9 cellular contexts compared by ENCODE assay signal in the genomic region with DNA sequence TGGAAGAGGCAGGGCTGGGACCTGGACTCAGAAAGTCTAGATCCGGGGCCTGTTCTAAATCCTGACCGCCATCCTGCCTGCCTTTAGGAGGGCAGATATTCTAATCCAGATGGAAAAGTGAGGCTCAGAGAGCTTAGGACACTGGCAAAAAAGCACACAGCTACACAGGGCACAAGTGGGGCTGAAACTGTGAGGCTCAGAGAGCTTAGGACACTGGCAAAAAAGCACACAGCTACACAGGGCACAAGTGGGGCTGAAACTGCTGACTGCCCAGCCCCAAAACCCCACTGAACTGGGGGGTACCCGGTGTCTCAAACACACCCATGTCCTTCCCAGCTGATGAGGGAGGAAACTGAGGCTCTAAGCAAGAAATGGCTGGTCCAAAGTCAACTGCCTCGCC. TPM values are rescaled to one million over a fixed set of nuclear protein-coding genes. Genes with fewer than 3 reads are reported as not detected.
DNase-seq lines count a peak whose midpoint lies in the region; ATAC-seq, FAIRE-seq and TF ChIP-seq lines count a peak whose summit lies in the region.
"Had no signal": no experiment of that assay in that cellular context is flagged by ENCODE, and none has a peak within 500 bp of the region (broad histone marks: within the 10 kb centered on the region; RNA-seq: fewer than 3 reads in every experiment).

No MANE protein-coding gene starts in this region.

- H3K27me3 Mint-ChIP-seq in stimulated activated memory B cell treated with anti-CD40 and anti-IgM and Interleukin-4, amounts not matched to agents 10 μg/mL and 1 μg/mL and 100 μg/mL, for 72 hours, result no peaks in the 10 kb centered on the region

- H2AK5ac ChIP-seq in H1 (ENCODE audit: low read depth, low read length), result 0 out of 2 replicates have a peak overlapping the region, but pooled peaks have one; percentile 91

- no peak overlapping the region for H3K4me3 Mint-ChIP-seq in stimulated activated memory B cell treated with anti-CD40 and anti-IgM and Interleukin-4, amounts not matched to agents 10 μg/mL and 1 μg/mL and 100 μg/mL, for 72 hours

- TF ChIP-seq CTCF in AG09309 (IDR thresholded peaks at IDR 0.05; ENCODE audit: control insufficient read depth, insufficient read depth, low read depth, low read length, missing control alignments) (no peak), H1 (IDR thresholded peaks at IDR 0.05; ENCODE audit: control extremely low read depth in 1 of 3, insufficient read depth in 1 of 3, low read depth in 1 of 3, low read length in 3 of 3) (no peak), neural cell (IDR thresholded peaks at IDR 0.05; ENCODE audit: poor library complexity, severe bottlenecking) (no peak), GM10266 (IDR thresholded peaks at IDR 0.05; ENCODE audit: control insufficient read depth, insufficient read depth, low read depth, missing control alignments) (no peak)

- DNase-seq in AG09309 (ENCODE audit: low read depth) (no peak), Karpas-422 (no peak), H1 (ENCODE audit: low read depth in 1 of 2, low spot score in 2 of 2) (no peak), KG1 (lab: John Stamatoyannopoulos, UW) (no peak), GM10266 (ENCODE audit: extremely low spot score) (no peak)
- DNase-seq: DMS79 had no signal

- no peak overlapping the region for H3K4ac ChIP-seq in H1 (replicated peaks; ENCODE audit: insufficient read length, low read depth, low read length)

- no peak overlapping the region for H3K18ac ChIP-seq in H1 (ENCODE audit: extremely low read depth, low read length)

- no peak overlapping the region for H4K5ac ChIP-seq in H1 (ENCODE audit: insufficient read length, low read depth, low read length)

- no peak overlapping the region for H2BK20ac ChIP-seq in H1 (ENCODE audit: low read length)

- 0 out of 2 replicates have a peak overlapping the region, but pooled peaks have one; percentile 29 for H2BK15ac ChIP-seq in H1 (ENCODE audit: low read length)

- peaks cover 19% of the 10 kb centered on the region for H3K79me1 ChIP-seq in H1 (ENCODE audit: low read depth, low read length)

- no peaks in the 10 kb centered on the region for H3K9me2 ChIP-seq in Karpas-422 (replicated peaks; ENCODE audit: insufficient read depth, low read length)
- H3K9me2 ChIP-seq in neural cell (ENCODE audit: insufficient read depth, low read length), result no peaks in the 10 kb centered on the region

- H3K4me2 ChIP-seq in Karpas-422 (ENCODE audit: low read depth, low read length, poor library complexity, severe bottlenecking), result peak overlapping the region; percentile 75
- peak overlapping the region; percentile 90 to 92 for H3K4me2 ChIP-seq in H1 (ENCODE audit: insufficient read depth in 1 of 2, low read depth in 2 of 2, low read length in 2 of 2)
- H3K4me2 ChIP-seq in neural cell (ENCODE audit: low read length), result peak overlapping the region; percentile 81

- H4K20me1 ChIP-seq in Karpas-422 (ENCODE audit: insufficient read depth, low read depth, low read length) (no peaks in the 10 kb centered on the region), H1 (replicated peaks in 1 of 2; ENCODE audit: control insufficient read depth in 1 of 2, insufficient read depth in 2 of 2, low read length in 2 of 2) (peaks cover 1 to 3% of the 10 kb centered on the region in 2 experiments), neural cell (ENCODE audit: insufficient read depth) (no peaks in the 10 kb centered on the region)

- TF ChIP-seq EP300 in H1 (IDR thresholded peaks at IDR 0.05; ENCODE audit: borderline replicate concordance in 1 of 2, low read depth in 2 of 2, low read length in 2 of 2), result no peak
- no peak for TF ChIP-seq EP300 in neural cell (conservative IDR thresholded peaks at IDR 0.05; ENCODE audit: poor library complexity, severe bottlenecking)

- no peak for TF ChIP-seq POLR2A in H1 (IDR thresholded peaks at IDR 0.05; ENCODE audit: control extremely low read depth in 1 of 2, low read depth in 2 of 2, low read length in 2 of 2)

- POLR2A ChIA-PET in H1 (lab: Charles Lee; ENCODE audit: partially characterized antibody), result interaction anchor here (0.7 to 6.2 kb wide), 7 partner anchors 9 to 185 kb away, joined by 3 to 76 read pairs (median 15); a partner anchor contains a TSS

- H2BK120ac ChIP-seq in H1 (replicated peaks; ENCODE audit: low read depth, low read length), result no peak overlapping the region

- H3K27me3 ChIP-seq in Karpas-422 (ENCODE audit: low read length) (no peaks in the 10 kb centered on the region), H1 (replicated peaks in 1 of 4; ENCODE audit: control insufficient read depth in 3 of 4, extremely low read depth in 1 of 4, insufficient read depth in 3 of 4, low read length in 3 of 4) (no peaks in the 10 kb centered on the region), neural cell (ENCODE audit: insufficient read depth, low read depth, low read length) (no peaks in the 10 kb centered on the region)

- H3K9me3 ChIP-seq in Karpas-422 (ENCODE audit: low read length) (no peaks in the 10 kb centered on the region), H1 (ENCODE audit: insufficient read depth in 2 of 2, low read depth in 1 of 2, low read length in 1 of 2) (no peaks in the 10 kb centered on the region), neural cell (ENCODE audit: low read length) (no peaks in the 10 kb centered on the region)

- no peak overlapping the region for H3K56ac ChIP-seq in H1 (replicated peaks; ENCODE audit: insufficient read length, low read depth, low read length)

- H2AFZ ChIP-seq in Karpas-422 (ENCODE audit: low read length), result no peak overlapping the region
- no peak overlapping the region for H2AFZ ChIP-seq in H1 (ENCODE audit: low read length)
- no peak overlapping the region for H2AFZ ChIP-seq in neural cell (ENCODE audit: low read depth, low read length)

- peak overlapping the region; percentile 86; the same call in 1 of the 2 replicates for H3K27ac ChIP-seq in Karpas-422 (ENCODE audit: low read length)
- H3K27ac ChIP-seq in H1 (ENCODE audit: low read depth, low read length), result 0 out of 2 replicates have a peak overlapping the region, but pooled peaks have one; percentile 93
- H3K27ac ChIP-seq in neural cell (ENCODE audit: low read length), result peak overlapping the region; percentile 93

- H3K9me3 Mint-ChIP-seq in stimulated activated memory B cell treated with anti-CD40 and anti-IgM and Interleukin-4, amounts not matched to agents 10 μg/mL and 1 μg/mL and 100 μg/mL, for 72 hours, result no peaks in the 10 kb centered on the region

- H3K4me3 ChIP-seq in AG09309 (ENCODE audit: control insufficient read depth, low read depth, low read length) (peak overlapping the region; percentile 96), Karpas-422 (ENCODE audit: low read length) (peak overlapping the region; percentile 84), H1 (ENCODE audit: extremely low read depth in 1 of 4, insufficient read depth in 2 of 4, low read depth in 3 of 4, low read length in 4 of 4) (peak overlapping the region; percentile 90 to 95 (median 92); a peak in 7 of 8 replicates), neural cell (ENCODE audit: low read length) (peak overlapping the region; percentile 75)

- no peak for FAIRE-seq in H1 (lab: Jason Lieb, UNC)

- no peak overlapping the region for H3K27ac Mint-ChIP-seq in stimulated activated memory B cell treated with anti-CD40 and anti-IgM and Interleukin-4, amounts not matched to agents 10 μg/mL and 1 μg/mL and 100 μg/mL, for 72 hours

- H3K4me1 Mint-ChIP-seq in stimulated activated memory B cell treated with anti-CD40 and anti-IgM and Interleukin-4, amounts not matched to agents 10 μg/mL and 1 μg/mL and 100 μg/mL, for 72 hours, result peaks cover 45% of the 10 kb centered on the region

- H3K23me2 ChIP-seq in H1 (ENCODE audit: low read depth, low read length), result peaks cover 18% of the 10 kb centered on the region

- peak overlapping the region; percentile 100; the same call in 1 of the 2 replicates for H2BK5ac ChIP-seq in H1 (ENCODE audit: low read depth, low read length)

- H3K4me1 ChIP-seq in Karpas-422 (ENCODE audit: low read length) (peaks cover 35% of the 10 kb centered on the region), H1 (replicated peaks in 1 of 4; ENCODE audit: control insufficient read depth in 3 of 4, insufficient read depth in 4 of 4, low read length in 3 of 4) (peaks cover 0 to 13% (median 9%) of the 10 kb centered on the region in 4 experiments; a peak in 6 of 7 replicates)

- H3K9ac ChIP-seq in Karpas-422 (ENCODE audit: low read length) (peak overlapping the region; percentile 97), H1 (replicated peaks in 1 of 4; ENCODE audit: extremely low read depth in 1 of 4, low read depth in 3 of 4, low read length in 3 of 4) (peak overlapping the region in 2 of 4 experiments; percentile 90 to 97; a peak in 3 of 7 replicates), neural cell (ENCODE audit: low read length) (peak overlapping the region; percentile 97)

- H3F3A ChIP-seq in neural cell (ENCODE audit: insufficient read depth, low read length, poor library complexity, severe bottlenecking), result no peaks in the 10 kb centered on the region

- no peak for ATAC-seq in stimulated activated memory B cell treated with anti-CD40 and anti-IgM and Interleukin-4, amounts not matched to agents 10 μg/mL and 1 μg/mL and 100 μg/mL, for 72 hours
- no peak for ATAC-seq in GM19328 (IDR thresholded peaks at IDR 0.05; ENCODE audit: unreplicated experiment)

- no peak overlapping the region for H4K8ac ChIP-seq in H1 (ENCODE audit: extremely low read depth, insufficient read depth, low read length)

- CTCF ChIA-PET in H1 (lab: Charles Lee; ENCODE audit: partially characterized antibody), result interaction anchor here (0.8 to 1.8 kb wide), 3 partner anchors 12 to 30 kb away, joined by 3 to 6 read pairs (median 3); no protein-coding TSS in a partner anchor

- TF ChIP-seq RAD21 in H1 (IDR thresholded peaks at IDR 0.05 in 1 of 2, conservative IDR thresholded peaks at IDR 0.05 in 1 of 2; ENCODE audit: low read depth in 2 of 2, low read length in 2 of 2) (no peak), neural cell (conservative IDR thresholded peaks at IDR 0.05) (no peak)

- H3K23ac ChIP-seq in H1 (ENCODE audit: insufficient read length), result no peak overlapping the region

- 87% methylated on average over 4 of the region's 4 CpGs; no CpG with 5 or more reads in 1 of the 2 experiments for WGBS in H1 (ENCODE audit: extremely low coverage in 1 of 2, insufficient coverage in 1 of 2, insufficient read length in 1 of 2, insufficient replicate concordance in 2 of 2, low coverage in 1 of 2, low lambda C conversion rate in 2 of 2, missing lambda C conversion rate in 1 of 2), 2 experiments

- peak overlapping the region; percentile 20 for H4K91ac ChIP-seq in H1 (replicated peaks; ENCODE audit: insufficient read length, low read length)

- H3K14ac ChIP-seq in H1 (ENCODE audit: insufficient read length), result no peak overlapping the region

- H3K36me3 ChIP-seq in Karpas-422 (ENCODE audit: insufficient read depth, low read length) (0 out of 2 replicates have a peak, but pooled peaks cover 7% of the 10 kb centered on the region), H1 (ENCODE audit: control insufficient read depth in 2 of 4, insufficient read depth in 4 of 4, low read length in 3 of 4) (peaks cover under 1 to 10% (median 5%) of the 10 kb centered on the region in 4 experiments; a peak in 5 of 8 replicates), neural cell (ENCODE audit: insufficient read depth, low read length) (no peaks in the 10 kb centered on the region)

- H3K36me3 Mint-ChIP-seq in stimulated activated memory B cell treated with anti-CD40 and anti-IgM and Interleukin-4, amounts not matched to agents 10 μg/mL and 1 μg/mL and 100 μg/mL, for 72 hours, result peaks cover 15% of the 10 kb centered on the region

- H3K79me2 ChIP-seq in Karpas-422 (ENCODE audit: low read length) (peaks cover 30% of the 10 kb centered on the region), H1 (ENCODE audit: control insufficient read depth in 1 of 2, insufficient read depth in 2 of 2, low read length in 2 of 2) (peaks cover 0 to 30% of the 10 kb centered on the region in 2 experiments; a peak in 2 of 4 replicates), neural cell (replicated peaks; ENCODE audit: insufficient read depth, low read length) (peaks cover 14% of the 10 kb centered on the region)

- H2BK12ac ChIP-seq in H1 (ENCODE audit: low read depth, low read length), result 0 out of 2 replicates have a peak overlapping the region, but pooled peaks have one; percentile 17

RNA-seq across cellular contexts. Expression of a gene that starts 2.0 kb away (rescaled TPM):
- 8.2 and 8.9 TPM in 2 replicates for total RNA-seq in Karpas-422 (2014; rRNA removed; shearing (Covaris generic); ENCODE audit: low replicate concordance)
- total RNA-seq in H1 (2021; fragmentation: NEBNext Ultra II Directional; extraction: Animal tissue kit (Norgen Biotek cat#: 25700)), result 45.9 and 46.7 TPM in 2 replicates
- polyA plus RNA-seq in H1 (2011; rRNA removed) (40.7 and 73.3 TPM in 2 replicates), neural cell (4.8 and 7.4 TPM in 2 replicates)
- 38.3 TPM for polyA plus RNA-seq in H1 (2011; cell fraction: cytosol; rRNA removed)
- 48.5 TPM for polyA plus RNA-seq in H1 (2011; cell fraction: nucleus; rRNA removed)
- 33.7 to 44.3 TPM (median 42.7 TPM) in 4 replicates for polyA plus RNA-seq in H1 (2012, experiment 1 of 2)
- polyA plus RNA-seq in H1 (2012, experiment 2 of 2), result 47.7 TPM
- polyA plus RNA-seq in H1 (2013, experiment 1 of 2), result 52.8 TPM
- 54.7 TPM for polyA plus RNA-seq in H1 (2013, experiment 2 of 2)
- polyA minus RNA-seq in H1 (2011; rRNA and poly(A)+ RNA removed), result 10.9 and 14.9 TPM in 2 replicates
- 26.5 TPM for polyA minus RNA-seq in H1 (2011; cell fraction: cytosol; rRNA and poly(A)+ RNA removed)
- 26.0 TPM for polyA minus RNA-seq in H1 (2011; cell fraction: nucleus; rRNA and poly(A)+ RNA removed)
- polyA minus RNA-seq in neural cell, result 5.4 and 6.8 TPM in 2 replicates

RNA-seq across cellular contexts. Expression of a gene that starts 2.3 kb away (rescaled TPM):
- total RNA-seq in Karpas-422 (2014; rRNA removed; shearing (Covaris generic); ENCODE audit: low replicate concordance), result 13.6 and 17.8 TPM in 2 replicates
- total RNA-seq in H1 (2021; fragmentation: NEBNext Ultra II Directional; extraction: Animal tissue kit (Norgen Biotek cat#: 25700)), result 44.9 and 47.6 TPM in 2 replicates
- polyA plus RNA-seq in H1 (2011; rRNA removed) (30.3 and 53.7 TPM in 2 replicates), neural cell (13.1 and 13.2 TPM in 2 replicates)
- polyA plus RNA-seq in H1 (2011; cell fraction: cytosol; rRNA removed), result 23.2 TPM
- polyA plus RNA-seq in H1 (2011; cell fraction: nucleus; rRNA removed), result 73.8 TPM
- polyA plus RNA-seq in H1 (2012, experiment 1 of 2), result 41.7 to 47.2 TPM (median 43.5 TPM) in 4 replicates
- polyA plus RNA-seq in H1 (2012, experiment 2 of 2), result 52.8 TPM
- 34.8 TPM for polyA plus RNA-seq in H1 (2013, experiment 1 of 2)
- 35.2 TPM for polyA plus RNA-seq in H1 (2013, experiment 2 of 2)
- 24.6 and 29.7 TPM in 2 replicates for polyA minus RNA-seq in H1 (2011; rRNA and poly(A)+ RNA removed)
- 27.0 TPM for polyA minus RNA-seq in H1 (2011; cell fraction: cytosol; rRNA and poly(A)+ RNA removed)
- 27.3 TPM for polyA minus RNA-seq in H1 (2011; cell fraction: nucleus; rRNA and poly(A)+ RNA removed)
- polyA minus RNA-seq in neural cell, result 9.3 and 10.5 TPM in 2 replicates

RNA-seq across cellular contexts. Expression of a gene that starts 7.8 kb away (rescaled TPM):
- 49.4 and 101 TPM in 2 replicates for total RNA-seq in Karpas-422 (2014; rRNA removed; shearing (Covaris generic); ENCODE audit: low replicate concordance)
- total RNA-seq in H1 (2021; fragmentation: NEBNext Ultra II Directional; extraction: Animal tissue kit (Norgen Biotek cat#: 25700)), result 105 TPM in 2 replicates
- 45.8 and 66.5 TPM in 2 replicates for polyA plus RNA-seq in H1 (2011; rRNA removed)
- 56.6 TPM for polyA plus RNA-seq in H1 (2011; cell fraction: cytosol; rRNA removed)
- 225 TPM for polyA plus RNA-seq in H1 (2011; cell fraction: nucleus; rRNA removed)
- polyA plus RNA-seq in H1 (2012, experiment 1 of 2), result 84.3 to 106 TPM (median 94.0 TPM) in 4 replicates
- 90.6 TPM for polyA plus RNA-seq in H1 (2012, experiment 2 of 2)
- 71.9 TPM for polyA plus RNA-seq in H1 (2013, experiment 1 of 2)
- 66.3 TPM for polyA plus RNA-seq in H1 (2013, experiment 2 of 2)
- polyA minus RNA-seq in H1 (2011; rRNA and poly(A)+ RNA removed), result 21.4 and 26.5 TPM in 2 replicates
- 42.9 TPM for polyA minus RNA-seq in H1 (2011; cell fraction: cytosol; rRNA and poly(A)+ RNA removed)
- 80.3 TPM for polyA minus RNA-seq in H1 (2011; cell fraction: nucleus; rRNA and poly(A)+ RNA removed)
- polyA plus RNA-seq in neural cell, result 43.1 and 43.6 TPM in 2 replicates
- polyA minus RNA-seq in neural cell, result 25.8 and 33.6 TPM in 2 replicates

RNA-seq across cellular contexts. Expression of a gene that starts 21.5 kb away (rescaled TPM):
- not detected in 2 replicates for total RNA-seq in Karpas-422 (2014; rRNA removed; shearing (Covaris generic); ENCODE audit: low replicate concordance)
- 0.67 and 0.76 TPM in 2 replicates for total RNA-seq in H1 (2021; fragmentation: NEBNext Ultra II Directional; extraction: Animal tissue kit (Norgen Biotek cat#: 25700))
- polyA plus RNA-seq in H1 (2011; rRNA removed), result 0.30 and 0.41 TPM in 2 replicates
- polyA plus RNA-seq in H1 (2011; cell fraction: cytosol; rRNA removed), result 0.37 TPM
- polyA plus RNA-seq in H1 (2011; cell fraction: nucleus; rRNA removed), result 0.74 TPM
- 0.21 to 0.86 TPM (median 0.43 TPM) in 3 of 4 replicates, not detected in the other for polyA plus RNA-seq in H1 (2012, experiment 1 of 2)
- not detected for polyA plus RNA-seq in H1 (2012, experiment 2 of 2)
- polyA plus RNA-seq in H1 (2013, experiment 1 of 2), result 0.36 TPM
- 0.52 TPM for polyA plus RNA-seq in H1 (2013, experiment 2 of 2)
- 0.15 and 0.54 TPM in 2 replicates for polyA minus RNA-seq in H1 (2011; rRNA and poly(A)+ RNA removed)
- polyA minus RNA-seq in H1 (2011; cell fraction: cytosol; rRNA and poly(A)+ RNA removed), result 0.95 TPM
- 1.4 TPM for polyA minus RNA-seq in H1 (2011; cell fraction: nucleus; rRNA and poly(A)+ RNA removed)
- not detected in 2 replicates for polyA plus RNA-seq in neural cell
- not detected in 2 replicates for polyA minus RNA-seq in neural cell

RNA-seq across cellular contexts. Expression of a gene that starts 24.2 kb away (rescaled TPM):
- 67.8 and 114 TPM in 2 replicates for total RNA-seq in Karpas-422 (2014; rRNA removed; shearing (Covaris generic); ENCODE audit: low replicate concordance)
- 251 and 261 TPM in 2 replicates for total RNA-seq in H1 (2021; fragmentation: NEBNext Ultra II Directional; extraction: Animal tissue kit (Norgen Biotek cat#: 25700))
- polyA plus RNA-seq in H1 (2011; rRNA removed), result 147 and 213 TPM in 2 replicates
- 136 TPM for polyA plus RNA-seq in H1 (2011; cell fraction: cytosol; rRNA removed)
- 397 TPM for polyA plus RNA-seq in H1 (2011; cell fraction: nucleus; rRNA removed)
- polyA plus RNA-seq in H1 (2012, experiment 1 of 2), result 183 to 286 TPM (median 253 TPM) in 4 replicates
- polyA plus RNA-seq in H1 (2012, experiment 2 of 2), result 215 TPM
- polyA plus RNA-seq in H1 (2013, experiment 1 of 2), result 166 TPM
- 157 TPM for polyA plus RNA-seq in H1 (2013, experiment 2 of 2)
- 82.9 and 117 TPM in 2 replicates for polyA minus RNA-seq in H1 (2011; rRNA and poly(A)+ RNA removed)
- polyA minus RNA-seq in H1 (2011; cell fraction: cytosol; rRNA and poly(A)+ RNA removed), result 124 TPM
- polyA minus RNA-seq in H1 (2011; cell fraction: nucleus; rRNA and poly(A)+ RNA removed), result 139 TPM
- polyA plus RNA-seq in neural cell, result 199 and 288 TPM in 2 replicates
- 122 and 133 TPM in 2 replicates for polyA minus RNA-seq in neural cell
